ENCODE assay signal across 26 cellular contexts in genomic region chr6:52102330-52102932, GRCh38. TPM values are rescaled to one million over a fixed set of nuclear protein-coding genes. Genes with fewer than 3 reads are reported as not detected.
A peak's percentile ranks its signal among the peaks of the same experiment; 100 is the strongest.
DNase-seq lines count a peak whose midpoint lies in the region; ATAC-seq, FAIRE-seq and TF ChIP-seq lines count a peak whose summit lies in the region.
"Had no signal": no experiment of that assay in that cellular context is flagged by ENCODE, and none has a peak within 500 bp of the region (broad histone marks: within the 10 kb centered on the region; RNA-seq: fewer than 3 reads in every experiment).

No MANE protein-coding gene starts in this region.

- H2BK120ac ChIP-seq in H9 (ENCODE audit: low read depth, low read length, poor library complexity, severe bottlenecking), result no peak overlapping the region

- H3K36me3 ChIP-seq in SJCRH30 (no peaks in the 10 kb centered on the region), small intestine (ENCODE audit: control insufficient read depth in 2 of 2, insufficient read depth in 2 of 2, low read length in 2 of 2) (no peaks in the 10 kb centered on the region), esophagus squamous epithelium (no peaks in the 10 kb centered on the region)
- H3K36me3 ChIP-seq: MG63 had no signal

- no peak overlapping the region for H2BK15ac ChIP-seq in H9 (ENCODE audit: low read depth, low read length)

- H3K9me3 ChIP-seq in H9 (ENCODE audit: control insufficient read depth, low read depth, low read length), result no peaks in the 10 kb centered on the region
- H3K9me3 ChIP-seq in SJCRH30 (replicated peaks), result no peaks in the 10 kb centered on the region
- no peaks in the 10 kb centered on the region for H3K9me3 ChIP-seq in small intestine (ENCODE audit: control insufficient read depth, low read depth)
- H3K9me3 ChIP-seq in esophagus squamous epithelium, result no peaks in the 10 kb centered on the region
- H3K9me3 ChIP-seq: MG63 had no signal

- H2BK5ac ChIP-seq in H9 (ENCODE audit: insufficient read length, low read length), result no peak overlapping the region

- H3K79me2 ChIP-seq in H9 (ENCODE audit: insufficient read depth, low read length), result no peaks in the 10 kb centered on the region

- peaks cover 1 to 2% (median 1%) of the 10 kb centered on the region in 3 experiments for H3K36me3 Mint-ChIP-seq in H9 (ENCODE audit: insufficient read depth in 1 of 3, low read depth in 3 of 3)
- H3K36me3 Mint-ChIP-seq: CD4-positive, CD25-positive, alpha-beta regulatory T cell had no signal

- H3K27ac ChIP-seq in H9 (ENCODE audit: insufficient read length, low read depth, low read length), result no peak overlapping the region
- peak overlapping the region; percentile 19 for H3K27ac ChIP-seq in SJCRH30
- H3K27ac ChIP-seq in small intestine (ENCODE audit: low read depth in 1 of 2, low read length in 1 of 2), result no peak overlapping the region
- no peak overlapping the region for H3K27ac ChIP-seq in esophagus squamous epithelium
- H3K27ac ChIP-seq: SK-N-MC had no signal

- no peak overlapping the region for H4K8ac ChIP-seq in H9 (replicated peaks; ENCODE audit: insufficient read length, low read depth, low read length)

- peak overlapping the region; percentile 34 for H3K18ac ChIP-seq in H9 (ENCODE audit: insufficient read length, low read depth, low read length)

- H4K5ac ChIP-seq in H9 (ENCODE audit: insufficient read length, low read depth, low read length), result no peak overlapping the region

- H3K4me1 Mint-ChIP-seq in H9, result peaks cover 7 to 8% of the 10 kb centered on the region in 2 experiments
- H3K4me1 Mint-ChIP-seq: CD4-positive, CD25-positive, alpha-beta regulatory T cell had no signal

- H3K4ac ChIP-seq in H9 (ENCODE audit: low read depth, low read length), result no peak overlapping the region

- no peak overlapping the region for H2AK5ac ChIP-seq in H9 (ENCODE audit: insufficient read length, low read length)

- no peak for ATAC-seq in HG03025 (IDR thresholded peaks at IDR 0.05; ENCODE audit: low FRiP score, unreplicated experiment)
- ATAC-seq: HepG2 had no signal

- no peaks in the 10 kb centered on the region for H3K27me3 ChIP-seq in H9 (ENCODE audit: insufficient read depth, low read length)
- H3K27me3 ChIP-seq in SJCRH30, result no peaks in the 10 kb centered on the region
- no peaks in the 10 kb centered on the region for H3K27me3 ChIP-seq in small intestine (ENCODE audit: control insufficient read depth in 2 of 2, insufficient read depth in 2 of 2, low read length in 2 of 2)
- peaks cover 0 to 21% (median 2%) of the 10 kb centered on the region in 4 donors for H3K27me3 ChIP-seq in esophagus squamous epithelium

- H3K79me1 ChIP-seq in H9 (ENCODE audit: insufficient read depth, low read depth, low read length, poor library complexity, severe bottlenecking), result no peaks in the 10 kb centered on the region

- no peak overlapping the region for H3K9ac ChIP-seq in H9 (ENCODE audit: extremely low read depth, insufficient read length, low read length)

- no peaks in the 10 kb centered on the region for H4K20me1 ChIP-seq in H9 (ENCODE audit: control insufficient read depth, insufficient read depth, insufficient read length)

- H3K56ac ChIP-seq in H9 (ENCODE audit: insufficient read length, low read depth, low read length), result no peak overlapping the region

- no peak overlapping the region for H3K4me3 ChIP-seq in SJCRH30
- H3K4me3 ChIP-seq in small intestine (ENCODE audit: low read depth in 1 of 2, low read length in 2 of 2), result no peak overlapping the region
- H3K4me3 ChIP-seq in esophagus squamous epithelium, result no peak overlapping the region
- H3K4me3 ChIP-seq: MG63, SK-N-MC had no signal

- intact Hi-C loops in esophagus squamous epithelium (cut with DNase I), result no loop called here

- H3K27ac Mint-ChIP-seq in H9, result no peak overlapping the region
- H3K27ac Mint-ChIP-seq: CD4-positive, CD25-positive, alpha-beta regulatory T cell; HFFc6 had no signal

- no peak overlapping the region for H2BK20ac ChIP-seq in H9 (ENCODE audit: low read depth, low read length, poor library complexity, severe bottlenecking)

- H3K9me3 Mint-ChIP-seq in H9, result peaks cover 4 to 5% of the 10 kb centered on the region in 2 experiments
- H3K9me3 Mint-ChIP-seq: HFFc6 had no signal

- DNase-seq in H9, result no peak
- DNase-seq in SJCRH30, result peak; percentile 68 to 74
- DNase-seq in myocyte (ENCODE audit: low read depth), result peak; percentile 99
- DNase-seq in small intestine, result peak; percentile 6
- DNase-seq in esophagus squamous epithelium (lab: John Stamatoyannopoulos, UW), result no peak
- no peak for DNase-seq in COR-L47 (lab: John Stamatoyannopoulos, UW)
- DNase-seq: ACHN; AML-193; CD4-positive, CD25-positive, alpha-beta regulatory T cell; HFFc6; KBM-7; MG63; NCI-H1092; NCI-H1436 treated with DMSO at 0.1 percent for 48 hours; NCI-H2029; NCI-H446; NCI-H69; NK-92 treated with Interleukin-12 subunit alpha and Interleukin-12 subunit beta, amount 100 ng/mL, for 24 hours; Right ventricle myocardium superior had no signal

- H3K4me2 ChIP-seq in H9 (ENCODE audit: insufficient read depth, insufficient read length, low read length), result no peak overlapping the region

- no peak for TF ChIP-seq CTCF in H9 (conservative IDR thresholded peaks at IDR 0.05)
- no peak for TF ChIP-seq CTCF in esophagus squamous epithelium (IDR thresholded peaks at IDR 0.05)

- no peak overlapping the region for H4K91ac ChIP-seq in H9 (ENCODE audit: insufficient read length, low read depth, low read length)

- H3K14ac ChIP-seq in H9 (ENCODE audit: insufficient read depth, low read length), result no peak overlapping the region

- H2AFZ ChIP-seq in H9 (ENCODE audit: low read length), result no peak overlapping the region

- H3K4me3 Mint-ChIP-seq in H9, result no peak overlapping the region
- H3K4me3 Mint-ChIP-seq: CD4-positive, CD25-positive, alpha-beta regulatory T cell; HFFc6 had no signal

- no peaks in the 10 kb centered on the region for H3K23me2 ChIP-seq in H9 (ENCODE audit: insufficient read length, low read depth, low read length, poor library complexity, severe bottlenecking)

- no peak overlapping the region for H3K23ac ChIP-seq in H9 (ENCODE audit: insufficient read length, low read depth, low read length)

- no peaks in the 10 kb centered on the region for H3K4me1 ChIP-seq in H9 (ENCODE audit: insufficient read depth, low read length)
- H3K4me1 ChIP-seq in SJCRH30, result peaks cover 42% of the 10 kb centered on the region
- H3K4me1 ChIP-seq in small intestine (ENCODE audit: control insufficient read depth in 2 of 2, insufficient read depth in 1 of 2, low read depth in 1 of 2, low read length in 1 of 2), result no peaks in the 10 kb centered on the region
- no peaks in the 10 kb centered on the region for H3K4me1 ChIP-seq in esophagus squamous epithelium

- H3K27me3 Mint-ChIP-seq in H9 (ENCODE audit: low read depth), result no peaks in the 10 kb centered on the region

- no peak overlapping the region for H3T11ph ChIP-seq in H9 (ENCODE audit: low read length)

- H2BK12ac ChIP-seq in H9 (ENCODE audit: insufficient read length, low read depth, low read length), result no peak overlapping the region

- no peak for TF ChIP-seq POLR2A in esophagus squamous epithelium (IDR thresholded peaks at IDR 0.05)

- WGBS in H9 (ENCODE audit: extremely low coverage, insufficient read length, low lambda C conversion rate), result no CpG with 5 or more reads among the region's 1 CpG
- WGBS in small intestine, 3 donors, result 9 to 27% (median 20%) methylated on average over 1 of the region's 1 CpG
- WGBS in esophagus squamous epithelium, 2 donors, result 14% methylated on average over 1 of the region's 1 CpG; no CpG with 5 or more reads in 1 of the 2 donors

- no peak for FAIRE-seq in small intestine (lab: Jason Lieb, UNC)
- FAIRE-seq: GM12891, H1, HepG2, RCC 7860 had no signal

RNA-seq across cellular contexts. Expression of gene PKHD1, which starts 15.0 kb away (rescaled TPM):
- 0.07 and 0.09 TPM in 2 replicates for total RNA-seq in H9 (2021)
- 0.53 and 0.71 TPM in 2 replicates for total RNA-seq in SJCRH30 (2014; rRNA removed; shearing (Covaris generic))
- 3.6 and 4.4 TPM in 2 replicates for total RNA-seq in myocyte
- 0.77 TPM for polyA plus RNA-seq in myocyte (2012)
- polyA plus RNA-seq in small intestine, result under 1 TPM in 1 of 3 donors, not detected in 2; under 0.01 TPM
- total RNA-seq in esophagus squamous epithelium, result under 1 TPM in 1 of 4 donors, not detected in 3; 0.04 TPM
- total RNA-seq: HFFc6, OCI-LY7, Right ventricle myocardium superior had no signal
- polyA plus RNA-seq: CD4-positive, CD25-positive, alpha-beta regulatory T cell had no signal

Comparison
In these comparisons a context has a peak if more than half of its experiments do, and no peak if none do; other contexts are left out.
1. DNase-seq: peak in SJCRH30 (2 of 2), myocyte (single experiment) and small intestine (single experiment); none in H9 (single experiment), esophagus squamous epithelium (single experiment) and COR-L47 (single experiment).